In genomic region chr15:85543741-85544155, GRCh38 we compare ENCODE assay signal across 8 cellular contexts.
A peak's percentile ranks its signal among the peaks of the same experiment; 100 is the strongest.
DNase-seq lines count a peak whose midpoint lies in the region; TF ChIP-seq lines count a peak whose summit lies in the region.

No MANE protein-coding gene starts in this region.

- dilution Hi-C loops in mammary epithelial cell (cut with HindIII; ENCODE audit: low sequenced_read_pairs): no loop called here

- intact Hi-C loops in mammary epithelial cell (cut with micrococcal nuclease): no loop called here

- CTCF ChIA-PET in mammary epithelial cell (lab: Charles Lee; ENCODE audit: low non-redundant PET): no interaction called here

- TF ChIP-seq CTCF in mammary epithelial cell (conservative IDR thresholded peaks at IDR 0.05 in 1 of 2, IDR thresholded peaks at IDR 0.05 in 1 of 2; ENCODE audit: extremely low read depth in 1 of 2, insufficient read depth in 1 of 2, low read depth in 1 of 2, low read length in 2 of 2) (no peak), GM10266 (IDR thresholded peaks at IDR 0.05; ENCODE audit: control insufficient read depth, insufficient read depth, low read depth, missing control alignments) (no peak)

- in situ Hi-C loops in mammary epithelial cell (cut with MboI; ENCODE audit: low sequenced_read_pairs in 2 of 2): no loop called here

- H3K9ac ChIP-seq in mammary epithelial cell (ENCODE audit: insufficient read depth, low read length): no peak overlapping the region

- H3K4me3 ChIP-seq in H7 (ENCODE audit: insufficient read depth, low read depth, low read length) (no peak overlapping the region), mammary epithelial cell (replicated peaks in 1 of 3; ENCODE audit: insufficient read depth in 1 of 3, low read depth in 2 of 3, low read length in 3 of 3) (no peak overlapping the region), urinary bladder (ENCODE audit: low read depth, low read length) (no peak overlapping the region)

- no peak overlapping the region for H3K27ac ChIP-seq in mammary epithelial cell (ENCODE audit: insufficient read depth, low read depth, low read length)
- peak overlapping the region; percentile 43 for H3K27ac ChIP-seq in urinary bladder (ENCODE audit: low read depth)

- H3K4me1 ChIP-seq in mammary epithelial cell (ENCODE audit: insufficient read depth, low read length) (no peaks in the 10 kb centered on the region), urinary bladder (ENCODE audit: insufficient read depth) (no peaks in the 10 kb centered on the region)

- H3K27me3 ChIP-seq in H7 (ENCODE audit: control insufficient read depth, insufficient read depth, low read length) (no peaks in the 10 kb centered on the region), mammary epithelial cell (ENCODE audit: insufficient read depth, low read length) (no peaks in the 10 kb centered on the region)

- H3K79me2 ChIP-seq in mammary epithelial cell (ENCODE audit: insufficient read depth, low read length): peaks cover 34% of the 10 kb centered on the region

- peak; percentile 43 for DNase-seq in H7
- peak; percentile 72 to 81 for DNase-seq in NOMO-1 (lab: John Stamatoyannopoulos, UW; ENCODE audit: unreplicated experiment in 2 of 2)
- DNase-seq in mammary epithelial cell: peak; percentile 31
- peak; percentile 49 for DNase-seq in medulla oblongata (ENCODE audit: extremely low spot score)
- no peak for DNase-seq in NK-92 treated with Interleukin-12 subunit alpha and Interleukin-12 subunit beta, amount 100 ng/mL, for 24 hours (lab: John Stamatoyannopoulos, UW)
- DNase-seq in GM10266 (ENCODE audit: extremely low spot score): no peak
- DNase-seq in superior temporal gyrus (ENCODE audit: extremely low spot score): no peak

- H3K9me3 ChIP-seq in mammary epithelial cell (replicated peaks; ENCODE audit: insufficient read depth, low read length): no peaks in the 10 kb centered on the region

- H3K36me3 ChIP-seq in H7 (replicated peaks; ENCODE audit: control insufficient read depth, insufficient read depth, low read length) (no peaks in the 10 kb centered on the region), mammary epithelial cell (ENCODE audit: insufficient read depth, low read length) (peaks cover 8% of the 10 kb centered on the region), urinary bladder (ENCODE audit: insufficient read depth) (no peaks in the 10 kb centered on the region)

- no peak overlapping the region for H3K4me2 ChIP-seq in mammary epithelial cell (ENCODE audit: insufficient read depth, low read depth, low read length)

- H2AFZ ChIP-seq in mammary epithelial cell (ENCODE audit: low read depth, low read length): no peak overlapping the region

- no peaks in the 10 kb centered on the region for H4K20me1 ChIP-seq in mammary epithelial cell (ENCODE audit: insufficient read depth, low read length)

- 85% methylated on average over 11 of the region's 15 CpGs for WGBS in mammary epithelial cell (ENCODE audit: low coverage, missing lambda C conversion rate)
- 21% methylated on average over 15 of the region's 15 CpGs for WGBS in urinary bladder

- BruUV-seq in mammary epithelial cell (replicated peaks; lab: Mats Ljungman, UMichigan): no TSS peak

Comparison
In these comparisons a context has a peak if more than half of its experiments do, and no peak if none do; other contexts are left out.
1. DNase-seq: peak in H7 (single experiment), NOMO-1 (2 of 2), mammary epithelial cell (single experiment) and medulla oblongata (single experiment); none in NK-92 treated with Interleukin-12 subunit alpha and Interleukin-12 subunit beta, amount 100 ng/mL, for 24 hours (single experiment), GM10266 (single experiment) and superior temporal gyrus (single experiment).